ENCODE assay signal across 8 cellular contexts in the genomic region with DNA sequence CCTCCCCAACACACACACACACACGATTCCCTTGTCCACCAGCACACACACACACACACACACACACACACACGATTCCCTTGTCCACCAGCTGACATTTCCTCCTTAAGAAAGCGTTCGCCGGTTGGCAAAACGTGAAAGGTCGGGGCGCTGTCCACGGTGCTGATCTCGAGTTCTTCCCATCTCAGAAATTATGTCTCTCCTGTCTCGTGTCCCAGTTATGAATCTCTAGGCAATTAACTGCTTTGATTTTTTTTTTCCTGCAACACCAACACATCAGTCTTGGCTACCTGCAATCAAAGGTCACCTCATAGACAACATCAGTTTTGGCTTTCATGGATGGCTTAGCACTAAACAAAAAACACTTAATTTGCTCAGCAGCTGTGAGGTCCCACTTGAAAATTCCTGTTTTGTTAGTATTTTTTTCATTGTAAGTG.
DNase-seq lines count a peak whose midpoint lies in the region; ATAC-seq and TF ChIP-seq lines count a peak whose summit lies in the region.

No MANE protein-coding gene starts in this region.

- peak overlapping the region; percentile 77 for H3K4me3 ChIP-seq in NT2/D1 (ENCODE audit: insufficient read length, low read depth)
- H3K4me3 ChIP-seq in iPS-20b (ENCODE audit: low read length) = peak overlapping the region; percentile 79; the same call in 1 of the 2 replicates

- peak overlapping the region; percentile 26 for H3K4me3 Mint-ChIP-seq in activated naive CD4-positive, alpha-beta T cell treated with anti-CD3 and anti-CD28 coated beads, Interleukin-2, amount 50 U/mL, for 24 hours

- H3K36me3 ChIP-seq in NT2/D1 (ENCODE audit: insufficient read depth, insufficient read length, low read length) (peaks cover 36% of the 10 kb centered on the region), iPS-20b (ENCODE audit: insufficient read depth, low read depth, low read length) (no peaks in the 10 kb centered on the region)

- H3K4me1 ChIP-seq in NT2/D1 (ENCODE audit: insufficient read depth, insufficient read length) (peaks cover 6% of the 10 kb centered on the region), iPS-20b (ENCODE audit: insufficient read depth, low read length) (peaks cover 8% of the 10 kb centered on the region)

- peaks cover 3% of the 10 kb centered on the region for H3K36me3 Mint-ChIP-seq in activated naive CD4-positive, alpha-beta T cell treated with anti-CD3 and anti-CD28 coated beads, Interleukin-2, amount 50 U/mL, for 24 hours

- H3K27me3 Mint-ChIP-seq in activated naive CD4-positive, alpha-beta T cell treated with anti-CD3 and anti-CD28 coated beads, Interleukin-2, amount 50 U/mL, for 24 hours = peaks cover 50% of the 10 kb centered on the region

- peak; percentile 65 for DNase-seq in GM13976 (ENCODE audit: low spot score)
- peak; percentile 30 for DNase-seq in NT2/D1 (ENCODE audit: low read depth, low spot score)
- peak; percentile 77 for DNase-seq in stimulated activated CD8-positive, alpha-beta memory T cell treated with anti-CD3 and anti-CD28 coated beads, Interleukin-4, amount 100 ng/mL, for 48 hours
- DNase-seq in NCI-H446 (lab: John Stamatoyannopoulos, UW) = no peak
- no peak for DNase-seq in anterior cingulate cortex (lab: John Stamatoyannopoulos, UW)

- in situ Hi-C loops in GM13976 (cut with MboI; ENCODE audit: low sequenced_read_pairs, unreplicated experiment) = no loop called here

- H3K27me3 ChIP-seq in NT2/D1 (ENCODE audit: insufficient read depth, insufficient read length) (peaks cover 41% of the 10 kb centered on the region), iPS-20b (ENCODE audit: insufficient read depth, low read length) (peaks cover 69% of the 10 kb centered on the region)

- no peak overlapping the region for H3K27ac ChIP-seq in iPS-20b (ENCODE audit: low read length)

- H3K9ac ChIP-seq in NT2/D1 (ENCODE audit: insufficient read length, low read depth) (no peak overlapping the region), iPS-20b (ENCODE audit: low read depth, low read length) (no peak overlapping the region)

- no peaks in the 10 kb centered on the region for H3K9me3 Mint-ChIP-seq in activated naive CD4-positive, alpha-beta T cell treated with anti-CD3 and anti-CD28 coated beads, Interleukin-2, amount 50 U/mL, for 24 hours

- no peak for ATAC-seq in HG02973 (IDR thresholded peaks at IDR 0.05; ENCODE audit: unreplicated experiment)

- H3K27ac Mint-ChIP-seq in activated naive CD4-positive, alpha-beta T cell treated with anti-CD3 and anti-CD28 coated beads, Interleukin-2, amount 50 U/mL, for 24 hours = no peak overlapping the region

- no peak for TF ChIP-seq CTCF in GM13976 (IDR thresholded peaks at IDR 0.05; ENCODE audit: borderline replicate concordance, control extremely low read depth, extremely low read depth, insufficient read depth, missing control alignments)

- H3K9me3 ChIP-seq in NT2/D1 (ENCODE audit: insufficient read depth, low read length) (no peaks in the 10 kb centered on the region), iPS-20b (ENCODE audit: insufficient read depth, low read depth, low read length) (no peaks in the 10 kb centered on the region)

- peaks cover 7% of the 10 kb centered on the region for H3K4me1 Mint-ChIP-seq in activated naive CD4-positive, alpha-beta T cell treated with anti-CD3 and anti-CD28 coated beads, Interleukin-2, amount 50 U/mL, for 24 hours

Comparison
In these comparisons a context has a peak if more than half of its experiments do, and no peak if none do; other contexts are left out.
1. DNase-seq: peak in GM13976 (single experiment), NT2/D1 (single experiment) and stimulated activated CD8-positive, alpha-beta memory T cell treated with anti-CD3 and anti-CD28 coated beads, Interleukin-4, amount 100 ng/mL, for 48 hours (single experiment); none in NCI-H446 (0 of 2) and anterior cingulate cortex (0 of 58).